ENCODE assay signal across 1 cellular context in genomic region chr5:167936944-167937627, GRCh38.
TF ChIP-seq lines count a peak whose summit lies in the region.

No MANE protein-coding gene starts in this region.

TF ChIP-seq in HepG2, 621 proteins besides CTCF, POLR2A, EP300 and RAD21 (continued from another document):
- TF ChIP-seq IRF2 (CRISPR knock-in tag; IDR thresholded peaks at IDR 0.05): no peak
- TF ChIP-seq ELF3 (CRISPR knock-in tag; IDR thresholded peaks at IDR 0.05): no peak
- peak; percentile 63 to 84 for TF ChIP-seq MAFK (conservative IDR thresholded peaks at IDR 0.05 in 1 of 2, IDR thresholded peaks at IDR 0.05 in 1 of 2; ENCODE audit: low read length in 2 of 2)
